Comparison of ENCODE assay signal across 8 cellular contexts in the genomic region with DNA sequence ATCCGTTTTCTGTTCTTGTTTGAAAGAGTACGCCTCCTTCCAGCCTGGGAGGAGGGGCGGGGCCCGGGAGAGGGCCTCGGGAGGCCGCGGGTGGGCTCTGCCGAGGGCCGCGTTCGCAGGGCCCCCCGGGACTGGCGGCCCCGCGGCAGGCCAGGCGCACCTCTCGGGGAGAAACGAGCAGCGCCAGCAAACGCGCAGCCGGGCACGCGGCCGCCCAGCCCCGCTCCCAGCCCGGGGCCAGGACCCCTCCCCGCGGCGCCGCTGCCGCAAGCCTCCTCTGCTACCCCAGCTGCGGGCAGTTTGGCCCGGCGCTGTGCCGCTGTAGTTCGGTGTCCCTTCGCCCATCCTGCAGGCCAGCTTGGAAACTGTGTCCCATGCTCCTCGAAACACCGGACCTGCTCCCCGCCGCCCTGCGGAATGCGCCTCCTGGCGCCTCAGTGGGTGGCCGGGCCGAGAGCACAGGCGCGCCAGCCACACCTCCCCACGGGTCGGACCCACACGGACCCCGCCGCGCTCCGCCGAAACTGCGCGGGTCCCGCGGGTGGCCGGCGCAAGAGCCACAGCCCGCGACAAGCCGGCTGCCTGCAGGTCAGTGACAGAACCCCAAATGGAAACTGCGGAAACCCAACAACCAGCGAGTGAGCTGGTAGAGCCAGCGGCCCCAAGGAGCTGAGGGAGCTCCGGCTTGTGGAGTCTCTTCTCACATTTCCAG. TPM values are rescaled to one million over a fixed set of nuclear protein-coding genes. Genes with fewer than 3 reads are reported as not detected.
DNase-seq lines count a peak whose midpoint lies in the region; ATAC-seq and TF ChIP-seq lines count a peak whose summit lies in the region.

No MANE protein-coding gene starts in this region.

- H3K27ac Mint-ChIP-seq in activated naive CD8-positive, alpha-beta T cell treated with anti-CD3 and anti-CD28 coated beads, Interleukin-2, amount 50 U/mL, for 24 hours: no peak overlapping the region

- H3K36me3 Mint-ChIP-seq in activated naive CD8-positive, alpha-beta T cell treated with anti-CD3 and anti-CD28 coated beads, Interleukin-2, amount 50 U/mL, for 24 hours (ENCODE audit: low read depth): no peaks in the 10 kb centered on the region

- H3K4me3 ChIP-seq in kidney epithelial cell (ENCODE audit: low read depth, low read length) (peak overlapping the region; percentile 35), stomach smooth muscle (ENCODE audit: low read length in 2 of 2) (peak overlapping the region; percentile 74 to 79)

- no peaks in the 10 kb centered on the region for H3K9me3 ChIP-seq in stomach smooth muscle (ENCODE audit: control insufficient read depth in 2 of 2, low read length in 2 of 2)

- TF ChIP-seq CTCF in kidney epithelial cell (IDR thresholded peaks at IDR 0.05; ENCODE audit: insufficient read depth, low read length, poor library complexity, severe bottlenecking): peak; percentile 9

- peaks cover 77% of the 10 kb centered on the region for H3K27me3 ChIP-seq in kidney epithelial cell (ENCODE audit: control insufficient read depth, insufficient read depth, low read length)
- peaks cover 54 to 77% of the 10 kb centered on the region in 2 donors for H3K27me3 ChIP-seq in stomach smooth muscle (ENCODE audit: control insufficient read depth in 1 of 2, insufficient read depth in 2 of 2, low read length in 2 of 2)

- H3K36me3 ChIP-seq in kidney epithelial cell (ENCODE audit: control insufficient read depth, insufficient read depth, low read length) (no peaks in the 10 kb centered on the region), stomach smooth muscle (ENCODE audit: control insufficient read depth in 2 of 2, insufficient read depth in 2 of 2, low read length in 2 of 2) (no peaks in the 10 kb centered on the region)

- H3K27me3 Mint-ChIP-seq in activated naive CD8-positive, alpha-beta T cell treated with anti-CD3 and anti-CD28 coated beads, Interleukin-2, amount 50 U/mL, for 24 hours: peaks cover 68% of the 10 kb centered on the region

- DNase-seq in DMS 273 (lab: John Stamatoyannopoulos, UW; ENCODE audit: unreplicated experiment) (peak; percentile 40), DMS 273 treated with DMSO at 0.1 percent for 48 hours (lab: John Stamatoyannopoulos, UW) (no peak), kidney epithelial cell (ENCODE audit: low read depth) (no peak), posterior vena cava (ENCODE audit: low spot score) (no peak)
- no peak for DNase-seq in activated naive CD8-positive, alpha-beta T cell treated with anti-CD3 and anti-CD28 coated beads, Interleukin-2, amount 50 U/mL, for 24 hours

- H3K9me3 Mint-ChIP-seq in activated naive CD8-positive, alpha-beta T cell treated with anti-CD3 and anti-CD28 coated beads, Interleukin-2, amount 50 U/mL, for 24 hours: no peaks in the 10 kb centered on the region

- ATAC-seq in activated naive CD8-positive, alpha-beta T cell treated with anti-CD3 and anti-CD28 coated beads, Interleukin-2, amount 50 U/mL, for 24 hours: no peak
- ATAC-seq in HG03571 (IDR thresholded peaks at IDR 0.05; ENCODE audit: unreplicated experiment) (no peak), HG03565 (IDR thresholded peaks at IDR 0.05; ENCODE audit: unreplicated experiment) (no peak)

- H3K4me1 Mint-ChIP-seq in activated naive CD8-positive, alpha-beta T cell treated with anti-CD3 and anti-CD28 coated beads, Interleukin-2, amount 50 U/mL, for 24 hours: peaks cover 30% of the 10 kb centered on the region

- intact Hi-C loops in posterior vena cava (cut with DNase I): no loop called here

- H3K9ac ChIP-seq in stomach smooth muscle (ENCODE audit: low read length in 2 of 2): peak overlapping the region in 1 of 2 donors; percentile 23

- H3K27ac ChIP-seq in stomach smooth muscle (ENCODE audit: low read length): no peak overlapping the region

- peaks cover 30% of the 10 kb centered on the region for H3K4me1 ChIP-seq in stomach smooth muscle (ENCODE audit: control insufficient read depth, insufficient read depth, low read length)

- H3K4me3 Mint-ChIP-seq in activated naive CD8-positive, alpha-beta T cell treated with anti-CD3 and anti-CD28 coated beads, Interleukin-2, amount 50 U/mL, for 24 hours: peak overlapping the region; percentile 78

RNA-seq across cellular contexts. Expression of a gene that starts 2.2 kb away (rescaled TPM):
- total RNA-seq in kidney epithelial cell (under 0.01 and 0.29 TPM in 2 replicates), posterior vena cava (1 to 10 TPM in 1 of 2 donors, under 1 TPM in 1; 0.38 to 1.4 TPM)
